ENCODE assay signal across 9 cellular contexts in the genomic region with DNA sequence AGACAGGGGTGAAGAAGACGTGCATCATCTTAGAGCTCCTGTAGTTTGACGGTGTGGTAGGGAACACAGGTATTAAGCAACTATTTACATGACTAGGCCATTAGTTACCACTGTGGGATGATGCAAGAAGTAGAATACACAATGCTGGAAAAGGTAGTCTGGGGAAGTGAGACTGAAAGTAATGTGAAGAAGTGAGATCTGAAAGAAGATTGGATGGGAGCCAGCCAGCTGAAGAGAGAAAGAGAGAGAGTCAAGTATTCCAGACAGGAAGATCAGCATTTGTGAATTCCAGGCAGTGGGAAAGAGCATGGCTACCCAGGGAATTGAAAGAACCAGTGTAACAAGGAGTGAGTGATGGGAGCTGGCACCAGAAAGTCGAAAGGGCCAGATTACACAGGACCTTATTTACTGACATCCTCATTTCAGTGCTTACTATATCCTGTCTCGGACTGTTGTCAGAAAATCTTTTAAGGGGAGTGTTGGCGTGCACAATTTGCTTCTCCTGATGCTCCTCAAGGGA. TPM values are rescaled to one million over a fixed set of nuclear protein-coding genes. Genes with fewer than 3 reads are reported as not detected.
DNase-seq lines count a peak whose midpoint lies in the region; ATAC-seq, FAIRE-seq and TF ChIP-seq lines count a peak whose summit lies in the region.
"Had no signal": no experiment of that assay in that cellular context is flagged by ENCODE, and none has a peak within 500 bp of the region (broad histone marks: within the 10 kb centered on the region; RNA-seq: fewer than 3 reads in every experiment).

No MANE protein-coding gene starts in this region.

- no peak overlapping the region for H3K27ac Mint-ChIP-seq in CD4-positive, CD25-positive, alpha-beta regulatory T cell
- no peak overlapping the region for H3K27ac Mint-ChIP-seq in naive thymus-derived CD4-positive, alpha-beta T cell
- H3K27ac Mint-ChIP-seq: brain had no signal

- H3K9me3 Mint-ChIP-seq in CD4-positive, CD25-positive, alpha-beta regulatory T cell = peaks cover 0 to 9% (median 0%) of the 10 kb centered on the region in 7 donors
- H3K9me3 Mint-ChIP-seq in naive thymus-derived CD4-positive, alpha-beta T cell = peaks cover 0 to 9% (median 3%) of the 10 kb centered on the region in 11 donors

- POLR2A ChIA-PET in naive thymus-derived CD4-positive, alpha-beta T cell (lab: Charles Lee) = interaction anchor here (1.5 to 3.4 kb wide), 2 partner anchors 11 to 43 kb away, joined by 10 to 19 read pairs; partner anchors contain the start of gene ITPRIP

- no peaks in the 10 kb centered on the region for H3K27me3 ChIP-seq in CD4-positive, CD25-positive, alpha-beta regulatory T cell (ENCODE audit: control insufficient read depth, insufficient read depth, low read length)
- H3K27me3 ChIP-seq in bronchial epithelial cell (ENCODE audit: control insufficient read depth, insufficient read depth, low read length) = no peaks in the 10 kb centered on the region
- no peaks in the 10 kb centered on the region for H3K27me3 ChIP-seq in naive thymus-derived CD4-positive, alpha-beta T cell (ENCODE audit: control insufficient read depth in 2 of 2, insufficient read depth in 2 of 2, low read length in 2 of 2)

- H3K27me3 Mint-ChIP-seq in CD4-positive, CD25-positive, alpha-beta regulatory T cell = peaks cover 4% of the 10 kb centered on the region
- H3K27me3 Mint-ChIP-seq in naive thymus-derived CD4-positive, alpha-beta T cell = no peaks in the 10 kb centered on the region

- H3K4me3 Mint-ChIP-seq in CD4-positive, CD25-positive, alpha-beta regulatory T cell = no peak overlapping the region
- no peak overlapping the region for H3K4me3 Mint-ChIP-seq in naive thymus-derived CD4-positive, alpha-beta T cell
- H3K4me3 Mint-ChIP-seq: brain had no signal

- ATAC-seq in CD4-positive, CD25-positive, alpha-beta regulatory T cell (ENCODE audit: low read depth in 2 of 2) = no peak
- peak; percentile 63 for ATAC-seq in GM21529 (IDR thresholded peaks at IDR 0.05; ENCODE audit: unreplicated experiment)
- peak; percentile 15 for ATAC-seq in naive thymus-derived CD4-positive, alpha-beta T cell

- peak overlapping the region; percentile 37 for H3K4me3 ChIP-seq in CD4-positive, CD25-positive, alpha-beta regulatory T cell (ENCODE audit: low read depth, low read length)
- peak overlapping the region; percentile 2 for H3K4me3 ChIP-seq in bronchial epithelial cell (ENCODE audit: low read depth, low read length)
- no peak overlapping the region for H3K4me3 ChIP-seq in naive thymus-derived CD4-positive, alpha-beta T cell (ENCODE audit: low read length)

- peaks cover 18% of the 10 kb centered on the region for H3K4me1 ChIP-seq in CD4-positive, CD25-positive, alpha-beta regulatory T cell (ENCODE audit: control insufficient read depth, insufficient read depth, low read length, poor library complexity, severe bottlenecking)
- H3K4me1 ChIP-seq in naive thymus-derived CD4-positive, alpha-beta T cell (ENCODE audit: control insufficient read depth in 2 of 2, insufficient read depth in 2 of 2, low read length in 2 of 2) = peaks cover 15 to 16% of the 10 kb centered on the region in 2 donors

- intact Hi-C loops in naive thymus-derived CD4-positive, alpha-beta T cell (cut with micrococcal nuclease) = loop anchor here (1.0 to 5.0 kb wide), 7 partner anchors 11 to 432 kb away; partner anchors contain the start of genes ITPRIP (in 1 of the 2), SFR1 (in 1 of the 2) and STN1 (in 1 of the 2)

- H3K27ac ChIP-seq in CD4-positive, CD25-positive, alpha-beta regulatory T cell (ENCODE audit: insufficient read depth, low read length, poor library complexity, severe bottlenecking) = no peak overlapping the region
- no peak overlapping the region for H3K27ac ChIP-seq in naive thymus-derived CD4-positive, alpha-beta T cell (ENCODE audit: low read depth, low read length)

- H3K4me1 Mint-ChIP-seq in CD4-positive, CD25-positive, alpha-beta regulatory T cell = peaks cover 8 to 27% (median 19%) of the 10 kb centered on the region in 4 donors
- H3K4me1 Mint-ChIP-seq in naive thymus-derived CD4-positive, alpha-beta T cell = peaks cover 13 to 36% (median 23%) of the 10 kb centered on the region in 7 donors
- H3K4me1 Mint-ChIP-seq: brain had no signal

- no peak for FAIRE-seq in bronchial epithelial cell (lab: Jason Lieb, UNC)

- no peak for TF ChIP-seq CTCF in bronchial epithelial cell (IDR thresholded peaks at IDR 0.05; ENCODE audit: insufficient read depth, low read length, severe bottlenecking)

- CTCF ChIA-PET in naive thymus-derived CD4-positive, alpha-beta T cell (lab: Charles Lee) = interaction anchor here (0.9 to 10.9 kb wide), 9 partner anchors 12 to 682 kb away, joined by 3 to 259 read pairs (median 24); partner anchors contain the start of gene ITPRIP

- H3K36me3 Mint-ChIP-seq in CD4-positive, CD25-positive, alpha-beta regulatory T cell = no peaks in the 10 kb centered on the region
- H3K36me3 Mint-ChIP-seq in naive thymus-derived CD4-positive, alpha-beta T cell = peaks cover 0 to 9% (median 0%) of the 10 kb centered on the region in 5 donors
- H3K36me3 Mint-ChIP-seq: brain had no signal

- no peaks in the 10 kb centered on the region for H3K36me3 ChIP-seq in CD4-positive, CD25-positive, alpha-beta regulatory T cell (ENCODE audit: control insufficient read depth, insufficient read depth, low read length)
- no peaks in the 10 kb centered on the region for H3K36me3 ChIP-seq in bronchial epithelial cell (ENCODE audit: control insufficient read depth, insufficient read depth, low read length)
- H3K36me3 ChIP-seq in naive thymus-derived CD4-positive, alpha-beta T cell (ENCODE audit: control insufficient read depth in 2 of 3, insufficient read depth in 3 of 3, low read length in 3 of 3) = no peaks in the 10 kb centered on the region

- DNase-seq in CD4-positive, CD25-positive, alpha-beta regulatory T cell = no peak
- DNase-seq in HT1080 (ENCODE audit: low read depth) (peak; percentile 64), bronchial epithelial cell (ENCODE audit: low read depth) (peak; percentile 98), T1000 (lab: John Stamatoyannopoulos, UW) (no peak), NCI-H524 (lab: John Stamatoyannopoulos, UW) (no peak)
- DNase-seq in naive thymus-derived CD4-positive, alpha-beta T cell = no peak
- no peak for DNase-seq in activated CD4-positive, CD25-positive, alpha-beta regulatory T cell treated with anti-CD3 and anti-CD28 coated beads, Interleukin-2, amount 50 U/mL, for 72 hours

- H3K9me3 ChIP-seq in CD4-positive, CD25-positive, alpha-beta regulatory T cell (ENCODE audit: control insufficient read depth in 2 of 2, low read length in 2 of 2) = no peaks in the 10 kb centered on the region
- H3K9me3 ChIP-seq in naive thymus-derived CD4-positive, alpha-beta T cell (ENCODE audit: control insufficient read depth in 2 of 3, low read length in 3 of 3) = no peaks in the 10 kb centered on the region

RNA-seq across cellular contexts. Expression of gene CFAP58, which starts 4.0 kb away (rescaled TPM):
- not detected for total RNA-seq in CD4-positive, CD25-positive, alpha-beta regulatory T cell
- polyA plus RNA-seq in CD4-positive, CD25-positive, alpha-beta regulatory T cell = under 1 TPM in 1 of 4 donors, not detected in 3; 0.51 TPM
- 0.58 and 1.8 TPM in 2 replicates for total RNA-seq in HT1080 (2014; rRNA removed; shearing (Covaris generic))
- polyA plus RNA-seq in HT1080 (2015; cell fraction: cytosol; rRNA removed) = 1.9 and 2.7 TPM in 2 replicates
- 2.3 and 3.9 TPM in 2 replicates for polyA plus RNA-seq in HT1080 (2015; cell fraction: nucleus; rRNA removed)
- 0.53 and 1.2 TPM in 2 replicates for total RNA-seq in bronchial epithelial cell
- total RNA-seq in naive thymus-derived CD4-positive, alpha-beta T cell = under 1 TPM in 1 of 5 experiments, not detected in 4; 0.17 TPM
- polyA plus RNA-seq in naive thymus-derived CD4-positive, alpha-beta T cell = not detected

RNA-seq across cellular contexts. Expression of gene ITPRIP, which starts 11.4 kb away (rescaled TPM):
- 68.4 TPM for total RNA-seq in CD4-positive, CD25-positive, alpha-beta regulatory T cell
- 10 to 100 TPM; 10.9 to 16.8 (median 12.5) TPM for polyA plus RNA-seq in CD4-positive, CD25-positive, alpha-beta regulatory T cell
- total RNA-seq in HT1080 (2014; rRNA removed; shearing (Covaris generic)) = 14.0 and 20.0 TPM in 2 replicates
- polyA plus RNA-seq in HT1080 (2015; cell fraction: cytosol; rRNA removed) = 64.3 and 65.9 TPM in 2 replicates
- polyA plus RNA-seq in HT1080 (2015; cell fraction: nucleus; rRNA removed) = 96.2 and 99.9 TPM in 2 replicates
- total RNA-seq in bronchial epithelial cell = 12.9 and 30.7 TPM in 2 replicates
- total RNA-seq in naive thymus-derived CD4-positive, alpha-beta T cell = 100 to 1,000 TPM in 1 of 5 experiments, 10 to 100 TPM in 4; 20.0 to 129 (median 27.8) TPM
- 10 to 100 TPM; 17.8 to 18.0 TPM for polyA plus RNA-seq in naive thymus-derived CD4-positive, alpha-beta T cell

Comparison
In these comparisons a context has a peak if more than half of its experiments do, and no peak if none do; other contexts are left out.
1. ATAC-seq: peak in GM21529 (single experiment) and naive thymus-derived CD4-positive, alpha-beta T cell (single experiment); none in CD4-positive, CD25-positive, alpha-beta regulatory T cell (0 of 2).
2. DNase-seq: peak in HT1080 (single experiment) and bronchial epithelial cell (single experiment); none in CD4-positive, CD25-positive, alpha-beta regulatory T cell (0 of 3), naive thymus-derived CD4-positive, alpha-beta T cell (0 of 9), T1000 (single experiment), activated CD4-positive, CD25-positive, alpha-beta regulatory T cell treated with anti-CD3 and anti-CD28 coated beads, Interleukin-2, amount 50 U/mL, for 72 hours (single experiment) and NCI-H524 (0 of 2).